ENCODE assay signal across 10 cellular contexts in the genomic region with DNA sequence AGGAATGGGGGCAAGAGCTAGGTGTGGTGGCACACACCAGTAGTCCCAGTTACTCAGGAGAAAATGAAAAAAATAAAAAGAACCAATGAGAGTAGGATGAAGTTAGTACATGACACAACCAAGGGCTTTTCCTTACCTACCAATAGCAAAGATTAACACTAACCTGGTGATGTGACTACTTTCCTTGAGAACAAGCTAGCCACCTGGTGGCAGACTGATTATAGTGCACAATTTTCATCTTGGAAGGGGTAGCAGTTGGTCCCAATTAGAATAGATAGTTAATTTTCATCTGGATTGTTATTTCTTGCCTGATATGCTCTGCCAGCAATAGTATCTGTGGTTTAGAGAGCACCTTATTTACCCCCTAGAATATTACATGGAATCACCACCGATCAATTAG.
DNase-seq lines count a peak whose midpoint lies in the region; ATAC-seq and TF ChIP-seq lines count a peak whose summit lies in the region.
"Had no signal": no experiment of that assay in that cellular context is flagged by ENCODE, and none has a peak within 500 bp of the region (broad histone marks: within the 10 kb centered on the region; RNA-seq: fewer than 3 reads in every experiment).

No MANE protein-coding gene starts in this region.

- peak; percentile 42 for TF ChIP-seq CTCF in fibroblast of villous mesenchyme (IDR thresholded peaks at IDR 0.05; ENCODE audit: insufficient read depth, low read depth, low read length)
- TF ChIP-seq CTCF in left ventricle myocardium inferior (IDR thresholded peaks at IDR 0.05; ENCODE audit: borderline replicate concordance), result no peak

- H3K36me3 ChIP-seq in left ventricle myocardium inferior, result no peaks in the 10 kb centered on the region
- H3K36me3 ChIP-seq: neutrophil had no signal

- intact Hi-C loops in left ventricle myocardium inferior (cut with micrococcal nuclease), result no loop called here

- no peaks in the 10 kb centered on the region for H3K27me3 ChIP-seq in left ventricle myocardium inferior (ENCODE audit: low read depth)
- H3K27me3 ChIP-seq: neutrophil had no signal

- no peaks in the 10 kb centered on the region for H3K4me1 ChIP-seq in left ventricle myocardium inferior

- DNase-seq in COLO829 (ENCODE audit: low spot score) (peak; percentile 2), NAMALWA (ENCODE audit: low spot score) (peak; percentile 43), fibroblast of villous mesenchyme (ENCODE audit: low read depth) (peak; percentile 2), germinal center (ENCODE audit: low spot score) (no peak), left ventricle myocardium inferior (no peak)
- DNase-seq in activated effector memory CD4-positive, alpha-beta T cell treated with anti-CD3 and anti-CD28 coated beads, Interleukin-2, amount 50 U/mL, for 16 hours, result no peak
- DNase-seq in effector CD4-positive, alpha-beta T cell, result no peak
- DNase-seq: activated naive CD8-positive, alpha-beta T cell treated with anti-CD3 and anti-CD28 coated beads, Interleukin-2, amount 10 ng/mL, durations not matched to agents 7 days and 5 days had no signal

- ATAC-seq in GM21717 (IDR thresholded peaks at IDR 0.05; ENCODE audit: unreplicated experiment), result peak; percentile 80

- no peaks in the 10 kb centered on the region for H3K9me3 ChIP-seq in left ventricle myocardium inferior (replicated peaks)
- H3K9me3 ChIP-seq: neutrophil had no signal

- no peak overlapping the region for H3K4me3 ChIP-seq in fibroblast of villous mesenchyme (ENCODE audit: low read depth, low read length)
- no peak overlapping the region for H3K4me3 ChIP-seq in left ventricle myocardium inferior

- no peak overlapping the region for H3K27ac ChIP-seq in left ventricle myocardium inferior (replicated peaks)
- H3K27ac ChIP-seq: neutrophil had no signal

Comparison
In these comparisons a context has a peak if more than half of its experiments do, and no peak if none do; other contexts are left out.
1. DNase-seq: peak in COLO829 (single experiment), NAMALWA (single experiment) and fibroblast of villous mesenchyme (single experiment); none in activated effector memory CD4-positive, alpha-beta T cell treated with anti-CD3 and anti-CD28 coated beads, Interleukin-2, amount 50 U/mL, for 16 hours (single experiment), germinal center (single experiment), left ventricle myocardium inferior (single experiment) and effector CD4-positive, alpha-beta T cell (single experiment).